In the genomic region with DNA sequence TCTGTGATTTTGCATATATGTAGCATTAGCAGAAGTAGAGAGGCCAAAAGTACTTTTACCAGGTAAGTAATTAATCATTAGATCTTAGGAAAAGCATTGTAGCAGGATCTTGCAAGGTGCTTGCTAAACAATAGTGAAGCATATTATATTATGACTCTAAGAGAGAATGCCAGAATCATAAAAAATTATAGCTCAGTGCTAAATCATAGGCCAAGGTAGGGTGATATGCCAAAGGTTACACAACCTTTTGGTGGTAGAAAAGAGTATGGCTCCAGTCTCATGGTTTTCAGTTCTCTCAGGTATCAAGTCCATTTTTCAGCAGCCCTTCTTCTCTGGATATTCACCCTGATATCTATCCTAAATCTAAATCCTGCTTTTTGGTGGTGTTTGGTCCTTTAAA, we compare ENCODE assay signal across 9 cellular contexts.
"Had no signal": no experiment of that assay in that cellular context is flagged by ENCODE, and none has a peak within 500 bp of the region (broad histone marks: within the 10 kb centered on the region; RNA-seq: fewer than 3 reads in every experiment).

No MANE protein-coding gene starts in this region.

- H3K36me3 ChIP-seq: HAP-1 had no signal

- ATAC-seq: GM23338, HCT116 had no signal

- H3K9me3 ChIP-seq: HAP-1 had no signal

- H3K27ac ChIP-seq: GM23248 had no signal

- H3K4me3 ChIP-seq: GM23248, GM23338, HAP-1 had no signal

- DNase-seq: GM23248, GOT3, H7, H9, HCEC 1CT, HFFc6 had no signal
